Comparison of ENCODE assay signal across 13 cellular contexts in genomic region chr2:55649211-55649610, GRCh38. TPM values are rescaled to one million over a fixed set of nuclear protein-coding genes. Genes with fewer than 3 reads are reported as not detected.
DNase-seq lines count a peak whose midpoint lies in the region; ATAC-seq and TF ChIP-seq lines count a peak whose summit lies in the region.
"Had no signal": no experiment of that assay in that cellular context is flagged by ENCODE, and none has a peak within 500 bp of the region (broad histone marks: within the 10 kb centered on the region; RNA-seq: fewer than 3 reads in every experiment).

No MANE protein-coding gene starts in this region.

- no peak overlapping the region for H3K27ac ChIP-seq in CD8-positive, alpha-beta T cell (ENCODE audit: low read depth, low read length)
- peak overlapping the region; percentile 23 for H3K27ac ChIP-seq in osteoblast (ENCODE audit: low read depth, low read length)
- H3K27ac ChIP-seq: C4-2B, HL-60 had no signal

- peak overlapping the region; percentile 6 for H3K27ac Mint-ChIP-seq in CD8-positive, alpha-beta T cell

- CTCF ChIA-PET in CD8-positive, alpha-beta T cell (lab: Charles Lee) = interaction anchor here (1.2 kb wide), 1 partner anchor 8 kb away, joined by 3 read pairs; no protein-coding TSS in a partner anchor

- peaks cover 1% of the 10 kb centered on the region for H3K36me3 ChIP-seq in CD8-positive, alpha-beta T cell (ENCODE audit: insufficient read depth, low read length)
- H3K36me3 ChIP-seq in adipocyte (ENCODE audit: control insufficient read depth, insufficient read depth, low read length, severe bottlenecking) (peaks cover 40% of the 10 kb centered on the region), osteoblast (ENCODE audit: insufficient read depth, low read length) (peaks cover 24% of the 10 kb centered on the region)
- H3K36me3 ChIP-seq: BE2C had no signal

- no peak for ATAC-seq in CD8-positive, alpha-beta T cell

- no peaks in the 10 kb centered on the region for H3K27me3 ChIP-seq in CD8-positive, alpha-beta T cell (ENCODE audit: insufficient read depth, low read length)
- H3K27me3 ChIP-seq in adipocyte (replicated peaks; ENCODE audit: control insufficient read depth, insufficient read depth, low read length) (no peaks in the 10 kb centered on the region), osteoblast (ENCODE audit: insufficient read depth, low read length) (no peaks in the 10 kb centered on the region)
- H3K27me3 ChIP-seq: BE2C had no signal

- H3K79me2 ChIP-seq in osteoblast (ENCODE audit: insufficient read depth, low read length) = no peaks in the 10 kb centered on the region

- TF ChIP-seq CTCF in CD8-positive, alpha-beta T cell (IDR thresholded peaks at IDR 0.05) = no peak
- no peak for TF ChIP-seq CTCF in osteoblast (IDR thresholded peaks at IDR 0.05; ENCODE audit: extremely low read depth, low read depth, low read length)

- no peaks in the 10 kb centered on the region for H4K20me1 ChIP-seq in osteoblast (ENCODE audit: insufficient read depth, low read length)

- DNase-seq in CD8-positive, alpha-beta T cell = no peak
- DNase-seq in adipocyte (ENCODE audit: low read depth) (peak; percentile 18), dermis microvascular lymphatic vessel endothelial cell (ENCODE audit: low read depth in 2 of 2) (peak; percentile 61 to 74), osteoblast (ENCODE audit: insufficient read length, low spot score, missing footprints) (no peak), NCI-H524 (lab: John Stamatoyannopoulos, UW) (no peak), AG20443 (ENCODE audit: low spot score) (no peak), NCI-H187 treated with DMSO at 0.1 percent for 48 hours (lab: John Stamatoyannopoulos, UW) (no peak), kidney glomerular epithelial cell (lab: John Stamatoyannopoulos, UW) (no peak)
- DNase-seq: ACHN, BE2C, DMS53 had no signal

- H3K9me3 ChIP-seq in CD8-positive, alpha-beta T cell (ENCODE audit: low read length) = no peaks in the 10 kb centered on the region
- H3K9me3 ChIP-seq in adipocyte (ENCODE audit: control insufficient read depth, low read length) = no peaks in the 10 kb centered on the region
- no peaks in the 10 kb centered on the region for H3K9me3 ChIP-seq in osteoblast (ENCODE audit: low read depth, low read length)
- H3K9me3 ChIP-seq: BE2C had no signal

- H3K27me3 Mint-ChIP-seq in CD8-positive, alpha-beta T cell (ENCODE audit: low read depth) = no peaks in the 10 kb centered on the region

- no peak overlapping the region for H3K9ac ChIP-seq in adipocyte (ENCODE audit: low read length)

- H3K4me1 ChIP-seq in CD8-positive, alpha-beta T cell (ENCODE audit: insufficient read depth, low read length) = no peaks in the 10 kb centered on the region
- H3K4me1 ChIP-seq in adipocyte (ENCODE audit: control insufficient read depth, insufficient read depth, low read length) = peaks cover 10% of the 10 kb centered on the region
- peaks cover 13% of the 10 kb centered on the region for H3K4me1 ChIP-seq in osteoblast (ENCODE audit: insufficient read depth, low read length)
- H3K4me1 ChIP-seq: BE2C had no signal

- H2AFZ ChIP-seq in osteoblast (ENCODE audit: low read length) = no peak overlapping the region

- no peak overlapping the region for H3K4me2 ChIP-seq in osteoblast (ENCODE audit: insufficient read depth, low read length)

- H3K4me3 Mint-ChIP-seq in CD8-positive, alpha-beta T cell = no peak overlapping the region

- H3K4me1 Mint-ChIP-seq in CD8-positive, alpha-beta T cell (ENCODE audit: low read depth) = no peaks in the 10 kb centered on the region

- no peaks in the 10 kb centered on the region for H3K9me3 Mint-ChIP-seq in CD8-positive, alpha-beta T cell

- no peak overlapping the region for H3K4me3 ChIP-seq in CD8-positive, alpha-beta T cell (ENCODE audit: low read depth, low read length)
- H3K4me3 ChIP-seq in adipocyte (ENCODE audit: low read length) = no peak overlapping the region
- H3K4me3 ChIP-seq in osteoblast (ENCODE audit: insufficient read depth, low read length) = no peak overlapping the region

- POLR2A ChIA-PET in CD8-positive, alpha-beta T cell (lab: Charles Lee) = no interaction called here

- intact Hi-C loops in CD8-positive, alpha-beta T cell (cut with DNase I, micrococcal nuclease) = no loop called here

- peaks cover 58% of the 10 kb centered on the region for H3K36me3 Mint-ChIP-seq in CD8-positive, alpha-beta T cell

RNA-seq across cellular contexts. Expression of gene PPP4R3B, which starts 31.8 kb away (rescaled TPM):
- total RNA-seq in CD8-positive, alpha-beta T cell = 10 to 100 TPM; 39.0 to 43.9 TPM
- total RNA-seq in dermis microvascular lymphatic vessel endothelial cell (33.6 and 36.9 TPM in 2 replicates), osteoblast (36.5 and 37.6 TPM in 2 replicates)

RNA-seq across cellular contexts. Expression of gene PNPT1, which starts 44.4 kb away (rescaled TPM):
- 10 to 100 TPM; 12.8 to 13.9 TPM for total RNA-seq in CD8-positive, alpha-beta T cell
- 16.0 and 16.2 TPM in 2 replicates for total RNA-seq in dermis microvascular lymphatic vessel endothelial cell
- total RNA-seq in osteoblast = 18.3 and 22.8 TPM in 2 replicates

Comparison
In these comparisons a context has a peak if more than half of its experiments do, and no peak if none do; other contexts are left out.
1. DNase-seq: peak in adipocyte (single experiment) and dermis microvascular lymphatic vessel endothelial cell (2 of 2); none in CD8-positive, alpha-beta T cell (0 of 7), osteoblast (single experiment), NCI-H524 (0 of 2), AG20443 (single experiment), NCI-H187 treated with DMSO at 0.1 percent for 48 hours (single experiment) and kidney glomerular epithelial cell (single experiment).